ENCODE assay signal across 8 cellular contexts in genomic region chr9:129111143-129111761, GRCh38. TPM values are rescaled to one million over a fixed set of nuclear protein-coding genes. Genes with fewer than 3 reads are reported as not detected.
DNase-seq lines count a peak whose midpoint lies in the region; ATAC-seq and TF ChIP-seq lines count a peak whose summit lies in the region.

Gene PTPA, plus strand, starts transcription at chr9:129111415. Its CDS starts 186 bp downstream, at chr9:129111601.

- H3K27me3 Mint-ChIP-seq in immature natural killer cell (ENCODE audit: low read depth in 3 of 3) = peaks cover 0 to 9% (median 3%) of the 10 kb centered on the region in 3 donors

- no peaks in the 10 kb centered on the region for H3K27me3 ChIP-seq in breast epithelium

- DNase-seq in SIG-M5 treated with dmso at 0.1 percent for 504 hours (lab: John Stamatoyannopoulos, UW; ENCODE audit: unreplicated experiment) = peak; percentile 73
- DNase-seq in SIG-M5 (lab: John Stamatoyannopoulos, UW) = no peak
- DNase-seq in NCI-H2196 (lab: John Stamatoyannopoulos, UW; ENCODE audit: unreplicated experiment) = peak; percentile 92
- peak; percentile 76 to 82 for DNase-seq in breast epithelium (ENCODE audit: low spot score in 2 of 2)
- DNase-seq in immature natural killer cell = peak; percentile 80 to 88 (median 86)
- DNase-seq in stimulated activated CD4-positive, alpha-beta T cell treated with anti-CD3 and anti-CD28 coated beads, Interleukin-12 subunit alpha, Interleukin-12 subunit beta, amount 100 ng/mL, for 24 hours (ENCODE audit: low read depth in 2 of 2) = peak; percentile 71 to 73

- H3K4me3 Mint-ChIP-seq in immature natural killer cell = peak within 1 kb of the TSS; percentile 91 to 95 (median 92)

- no peak for TF ChIP-seq CTCF in WI38 (IDR thresholded peaks at IDR 0.05; ENCODE audit: low read depth, low read length)
- TF ChIP-seq CTCF in breast epithelium (IDR thresholded peaks at IDR 0.05) = peak in 1 of 3 donors; percentile 21

- no peak for TF ChIP-seq POLR2A in breast epithelium (IDR thresholded peaks at IDR 0.05)

- H3K36me3 Mint-ChIP-seq in immature natural killer cell = no peaks in the 10 kb centered on the region

- intact Hi-C loops in breast epithelium (cut with DNase I; ENCODE audit: low total_unique reads) = no loop called here

- H3K27ac ChIP-seq in breast epithelium = peak within 1 kb of the TSS; percentile 91 to 94

- peak within 1 kb of the TSS; percentile 93 to 96 (median 95) for H3K27ac Mint-ChIP-seq in immature natural killer cell

- ATAC-seq in HG03060 (IDR thresholded peaks at IDR 0.05; ENCODE audit: low read depth, unreplicated experiment) = peak; percentile 28

- no peaks in the 10 kb centered on the region for H3K36me3 ChIP-seq in breast epithelium

- H3K9me3 Mint-ChIP-seq in immature natural killer cell = no peaks in the 10 kb centered on the region

- H3K4me3 ChIP-seq in WI38 (ENCODE audit: low read depth, low read length) (peak within 1 kb of the TSS; percentile 88), breast epithelium (peak within 1 kb of the TSS; percentile 92 to 97 (median 92))

- peaks cover 20 to 36% of the 10 kb centered on the region in 2 donors for H3K4me1 Mint-ChIP-seq in immature natural killer cell

- H3K4me1 ChIP-seq in breast epithelium = peaks cover 4 to 6% of the 10 kb centered on the region in 2 donors

- H3K9me3 ChIP-seq in breast epithelium = no peaks in the 10 kb centered on the region

RNA-seq across cellular contexts. Expression of gene PTPA, which starts in this region (rescaled TPM):
- 10 to 100 TPM; 34.2 to 83.4 (median 71.1) TPM for total RNA-seq in breast epithelium
- 10 to 100 TPM; 16.8 to 19.1 (median 19.0) TPM for polyA plus RNA-seq in immature natural killer cell
